In the genomic region with DNA sequence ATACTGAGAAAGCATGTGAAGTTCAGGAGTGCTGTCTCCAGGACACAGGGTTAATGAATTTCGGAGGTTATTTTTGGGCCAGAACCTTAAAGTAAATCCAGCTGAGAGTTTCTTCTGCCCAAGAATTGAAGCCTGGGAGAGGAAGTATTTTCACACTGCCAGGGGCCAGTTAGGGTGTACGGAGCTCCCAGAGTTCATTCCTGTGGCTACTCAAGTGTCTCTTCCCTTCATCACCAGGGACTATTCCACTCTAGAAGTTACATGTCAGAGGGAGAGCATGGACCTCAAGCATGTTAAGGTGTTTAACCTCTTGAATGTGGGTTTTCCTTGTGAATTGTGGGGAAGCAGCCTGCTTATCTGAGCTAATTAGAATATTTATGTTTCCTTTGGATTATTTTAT, we compare ENCODE assay signal across 17 cellular contexts. TPM values are rescaled to one million over a fixed set of nuclear protein-coding genes. Genes with fewer than 3 reads are reported as not detected.
DNase-seq lines count a peak whose midpoint lies in the region; ATAC-seq and TF ChIP-seq lines count a peak whose summit lies in the region.
"Had no signal": no experiment of that assay in that cellular context is flagged by ENCODE, and none has a peak within 500 bp of the region (broad histone marks: within the 10 kb centered on the region; RNA-seq: fewer than 3 reads in every experiment).

No MANE protein-coding gene starts in this region.

- peak overlapping the region; percentile 35 to 48 for H3K27ac Mint-ChIP-seq in natural killer cell
- H3K27ac Mint-ChIP-seq in natural killer cell treated with Interleukin-12 subunit alpha and Interleukin-12 subunit beta and Interleukin-15 and Interleukin-18, amount 100 ng/mL, for 72 hours, result no peak overlapping the region
- H3K27ac Mint-ChIP-seq: CD14-positive monocyte had no signal

- H3K4me1 ChIP-seq in upper lobe of right lung, result no peaks in the 10 kb centered on the region
- H3K4me1 ChIP-seq: A549, Caco-2 had no signal

- peaks cover 28 to 43% of the 10 kb centered on the region in 2 donors for H3K4me1 Mint-ChIP-seq in natural killer cell
- H3K4me1 Mint-ChIP-seq in natural killer cell treated with Interleukin-12 subunit alpha and Interleukin-12 subunit beta and Interleukin-15 and Interleukin-18, amount 100 ng/mL, for 72 hours (ENCODE audit: low read depth in 2 of 2), result peaks cover 10 to 19% of the 10 kb centered on the region in 2 donors

- H3K36me3 Mint-ChIP-seq in natural killer cell, result peaks cover 10% of the 10 kb centered on the region
- H3K36me3 Mint-ChIP-seq in natural killer cell treated with Interleukin-12 subunit alpha and Interleukin-12 subunit beta and Interleukin-15 and Interleukin-18, amount 100 ng/mL, for 72 hours, result peaks cover 21% of the 10 kb centered on the region

- no peaks in the 10 kb centered on the region for H3K9me3 Mint-ChIP-seq in natural killer cell
- peaks cover 6% of the 10 kb centered on the region for H3K9me3 Mint-ChIP-seq in natural killer cell treated with Interleukin-12 subunit alpha and Interleukin-12 subunit beta and Interleukin-15 and Interleukin-18, amount 100 ng/mL, for 72 hours

- H3K27me3 Mint-ChIP-seq in natural killer cell (ENCODE audit: low read depth in 2 of 2), result no peaks in the 10 kb centered on the region
- no peaks in the 10 kb centered on the region for H3K27me3 Mint-ChIP-seq in natural killer cell treated with Interleukin-12 subunit alpha and Interleukin-12 subunit beta and Interleukin-15 and Interleukin-18, amount 100 ng/mL, for 72 hours
- H3K27me3 Mint-ChIP-seq: CD8-positive, alpha-beta memory T cell had no signal

- peaks cover 14% of the 10 kb centered on the region for H3K9me3 ChIP-seq in upper lobe of right lung

- H3K27ac ChIP-seq in upper lobe of right lung, result no peak overlapping the region
- H3K27ac ChIP-seq: A549, GM23248 had no signal

- no peak overlapping the region for H3K4me3 Mint-ChIP-seq in natural killer cell
- H3K4me3 Mint-ChIP-seq in natural killer cell treated with Interleukin-12 subunit alpha and Interleukin-12 subunit beta and Interleukin-15 and Interleukin-18, amount 100 ng/mL, for 72 hours, result no peak overlapping the region
- H3K4me3 Mint-ChIP-seq: CD14-positive monocyte; CD8-positive, alpha-beta memory T cell had no signal

- no peak overlapping the region for H3K4me3 ChIP-seq in choroid plexus epithelial cell (ENCODE audit: low read depth, low read length)
- H3K4me3 ChIP-seq in upper lobe of right lung, result no peak overlapping the region
- H3K4me3 ChIP-seq: A549, GM23248 had no signal

- no peak for TF ChIP-seq CTCF in natural killer cell (IDR thresholded peaks at IDR 0.05)
- TF ChIP-seq CTCF in choroid plexus epithelial cell (conservative IDR thresholded peaks at IDR 0.05; ENCODE audit: low read depth, low read length), result no peak
- TF ChIP-seq CTCF in upper lobe of right lung (IDR thresholded peaks at IDR 0.05), result no peak

- no peaks in the 10 kb centered on the region for H3K27me3 ChIP-seq in upper lobe of right lung

- no peaks in the 10 kb centered on the region for H3K36me3 ChIP-seq in upper lobe of right lung

- DNase-seq in natural killer cell (no peak), choroid plexus epithelial cell (ENCODE audit: low read depth) (peak; percentile 24), myocyte (ENCODE audit: low read depth) (peak; percentile 16), upper lobe of right lung (no peak), GF-D8 (lab: John Stamatoyannopoulos, UW) (no peak)
- DNase-seq in natural killer cell treated with Interleukin-12 subunit alpha and Interleukin-12 subunit beta and Interleukin-15 and Interleukin-18, amount 100 ng/mL, for 72 hours (ENCODE audit: low spot score), result no peak
- DNase-seq: Caco-2; CD8-positive, alpha-beta memory T cell; DND-41; GDM1; GM23248; IMR-90 had no signal

- intact Hi-C loops in natural killer cell (cut with micrococcal nuclease), result no loop called here
- intact Hi-C loops in upper lobe of right lung (cut with DNase I), result no loop called here

- ATAC-seq in natural killer cell, result no peak
- ATAC-seq in natural killer cell treated with Interleukin-12 subunit alpha and Interleukin-12 subunit beta and Interleukin-15 and Interleukin-18, amount 100 ng/mL, for 72 hours, result no peak
- peak; percentile 59 for ATAC-seq in upper lobe of right lung
- ATAC-seq in GM19328 (IDR thresholded peaks at IDR 0.05; ENCODE audit: unreplicated experiment), result no peak
- no peak for ATAC-seq in HG03095 (IDR thresholded peaks at IDR 0.05; ENCODE audit: unreplicated experiment)
- ATAC-seq: A549 had no signal

RNA-seq across cellular contexts. Expression of gene ZNF136, which starts 37.1 kb away (rescaled TPM):
- total RNA-seq in natural killer cell (10 to 100 TPM; 31.5 to 47.7 (median 39.8) TPM), myocyte (5.1 and 6.9 TPM in 2 replicates), upper lobe of right lung (14.4 TPM)
- 10 to 100 TPM; 12.1 to 20.9 TPM for total RNA-seq in natural killer cell treated with Interleukin-12 subunit alpha and Interleukin-12 subunit beta and Interleukin-15 and Interleukin-18, amount 100 ng/mL, for 72 hours
- polyA plus RNA-seq in myocyte (2012), result 2.2 TPM

RNA-seq across cellular contexts. Expression of gene ZNF625, which starts 43.5 kb away (rescaled TPM):
- total RNA-seq in natural killer cell, result 1 to 10 TPM; 3.1 to 7.9 (median 4.4) TPM
- 1 to 10 TPM; 5.1 to 7.8 TPM for total RNA-seq in natural killer cell treated with Interleukin-12 subunit alpha and Interleukin-12 subunit beta and Interleukin-15 and Interleukin-18, amount 100 ng/mL, for 72 hours
- 6.3 and 9.5 TPM in 2 replicates for total RNA-seq in myocyte
- 3.8 TPM for polyA plus RNA-seq in myocyte (2012)
- 8.5 TPM for total RNA-seq in upper lobe of right lung
- total RNA-seq: Caco-2, HT-29 had no signal
- polyA plus RNA-seq: A549 had no signal

RNA-seq across cellular contexts. Expression of gene ZNF20, which starts 59.9 kb away (rescaled TPM):
- 1 to 10 TPM; 4.2 to 9.0 (median 4.6) TPM for total RNA-seq in natural killer cell
- 1 to 10 TPM; 2.7 to 4.4 TPM for total RNA-seq in natural killer cell treated with Interleukin-12 subunit alpha and Interleukin-12 subunit beta and Interleukin-15 and Interleukin-18, amount 100 ng/mL, for 72 hours
- 2.0 and 3.0 TPM in 2 replicates for total RNA-seq in myocyte
- polyA plus RNA-seq in myocyte (2012), result 2.6 TPM
- 3.3 TPM for total RNA-seq in upper lobe of right lung

Comparison
In these comparisons a context has a peak if more than half of its experiments do, and no peak if none do; other contexts are left out.
1. H3K27ac Mint-ChIP-seq: peak in natural killer cell (2 of 2); none in natural killer cell treated with Interleukin-12 subunit alpha and Interleukin-12 subunit beta and Interleukin-15 and Interleukin-18, amount 100 ng/mL, for 72 hours (0 of 2).
2. DNase-seq: peak in choroid plexus epithelial cell (single experiment) and myocyte (single experiment); none in natural killer cell (single experiment), natural killer cell treated with Interleukin-12 subunit alpha and Interleukin-12 subunit beta and Interleukin-15 and Interleukin-18, amount 100 ng/mL, for 72 hours (single experiment), upper lobe of right lung (single experiment) and GF-D8 (single experiment).